ENCODE assay signal across 17 cellular contexts in the genomic region with DNA sequence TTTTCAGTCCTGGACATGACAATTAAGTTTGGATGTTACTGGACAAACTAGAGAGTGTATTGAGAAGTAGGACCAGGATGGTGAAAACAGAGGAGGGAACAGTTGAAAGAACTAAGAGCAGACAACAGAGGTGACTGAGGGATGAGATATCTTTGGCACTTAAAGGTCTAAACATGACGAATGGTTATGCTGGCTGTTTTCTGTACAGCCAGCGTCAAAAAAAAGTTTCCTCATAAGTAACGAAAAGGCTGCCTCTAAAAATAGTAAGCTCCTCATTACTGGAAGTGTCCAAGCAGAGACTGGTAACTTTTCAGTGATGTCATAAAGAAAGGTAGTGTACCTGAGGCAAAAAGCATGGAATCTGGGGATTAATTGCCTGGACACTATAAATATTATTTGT. TPM values are rescaled to one million over a fixed set of nuclear protein-coding genes. Genes with fewer than 3 reads are reported as not detected.
A peak's percentile ranks its signal among the peaks of the same experiment; 100 is the strongest.
DNase-seq lines count a peak whose midpoint lies in the region; TF ChIP-seq lines count a peak whose summit lies in the region.
"Had no signal": no experiment of that assay in that cellular context is flagged by ENCODE, and none has a peak within 500 bp of the region (broad histone marks: within the 10 kb centered on the region; RNA-seq: fewer than 3 reads in every experiment).

No MANE protein-coding gene starts in this region.

- TF ChIP-seq CTCF in neural progenitor cell (IDR thresholded peaks at IDR 0.05) (no peak), osteocyte (IDR thresholded peaks at IDR 0.05) (no peak)

- no peaks in the 10 kb centered on the region for H3K27me3 ChIP-seq in neural progenitor cell
- H3K27me3 ChIP-seq: BLaER1 had no signal

- H3K9me3 Mint-ChIP-seq in neural progenitor cell (peaks cover 11% of the 10 kb centered on the region), osteocyte (ENCODE audit: unreplicated experiment) (no peaks in the 10 kb centered on the region)
- no peaks in the 10 kb centered on the region for H3K9me3 Mint-ChIP-seq in activated CD4-positive, alpha-beta T cell treated with anti-CD3 and anti-CD28 coated beads, Interleukin-2, amount 10 ng/mL, durations not matched to agents 24 days and 14 days
- H3K9me3 Mint-ChIP-seq: CD4-positive, alpha-beta T cell; HFFc6 had no signal

- no peaks in the 10 kb centered on the region for H3K9me3 ChIP-seq in neural progenitor cell (ENCODE audit: low read depth)
- H3K9me3 ChIP-seq: HAP-1 had no signal

- H3F3A ChIP-seq in neural progenitor cell (ENCODE audit: low read depth) = no peaks in the 10 kb centered on the region

- H3K27me3 Mint-ChIP-seq in neural progenitor cell (ENCODE audit: insufficient read depth, low read depth) (no peaks in the 10 kb centered on the region), osteocyte (ENCODE audit: unreplicated experiment) (no peaks in the 10 kb centered on the region)
- peaks cover 12% of the 10 kb centered on the region for H3K27me3 Mint-ChIP-seq in activated CD4-positive, alpha-beta T cell treated with anti-CD3 and anti-CD28 coated beads, Interleukin-2, amount 10 ng/mL, durations not matched to agents 24 days and 14 days

- DNase-seq in DMS 273 (lab: John Stamatoyannopoulos, UW; ENCODE audit: unreplicated experiment) (peak; percentile 15), DMS 273 treated with DMSO at 0.1 percent for 48 hours (lab: John Stamatoyannopoulos, UW) (no peak), neural progenitor cell (ENCODE audit: low spot score) (no peak), osteocyte (ENCODE audit: extremely low spot score, unreplicated experiment) (no peak), CD1c-positive myeloid dendritic cell (ENCODE audit: extremely low spot score) (no peak)
- DNase-seq in activated CD4-positive, alpha-beta T cell treated with anti-CD3 and anti-CD28 coated beads, Interleukin-2, amount 10 ng/mL, durations not matched to agents 24 days and 14 days = no peak
- DNase-seq: CD4-positive, alpha-beta T cell; COR-L47; DMS79 treated with DMSO at 0.1 percent for 48 hours; GF-D8; GOT3; HFFc6 had no signal

- no peak overlapping the region for H3K4me3 Mint-ChIP-seq in neural progenitor cell
- no peak overlapping the region for H3K4me3 Mint-ChIP-seq in osteocyte (ENCODE audit: unreplicated experiment)
- no peak overlapping the region for H3K4me3 Mint-ChIP-seq in activated CD4-positive, alpha-beta T cell treated with anti-CD3 and anti-CD28 coated beads, Interleukin-2, amount 10 ng/mL, durations not matched to agents 24 days and 14 days
- H3K4me3 Mint-ChIP-seq: B cell; CD4-positive, alpha-beta T cell; HFFc6 had no signal

- no peak overlapping the region for H3K4me3 ChIP-seq in neural progenitor cell
- H3K4me3 ChIP-seq: BLaER1, HAP-1 had no signal

- no peaks in the 10 kb centered on the region for H3K79me2 ChIP-seq in neural progenitor cell (ENCODE audit: low read depth)

- H2AFZ ChIP-seq in neural progenitor cell (replicated peaks) = no peak overlapping the region

- H3K36me3 Mint-ChIP-seq in neural progenitor cell (no peaks in the 10 kb centered on the region), osteocyte (ENCODE audit: unreplicated experiment) (no peaks in the 10 kb centered on the region)
- H3K36me3 Mint-ChIP-seq in activated CD4-positive, alpha-beta T cell treated with anti-CD3 and anti-CD28 coated beads, Interleukin-2, amount 10 ng/mL, durations not matched to agents 24 days and 14 days (ENCODE audit: low read depth) = no peaks in the 10 kb centered on the region

- no peaks in the 10 kb centered on the region for H3K4me1 ChIP-seq in neural progenitor cell
- H3K4me1 ChIP-seq: BLaER1 had no signal

- H3K27ac ChIP-seq in neural progenitor cell = no peak overlapping the region
- H3K27ac ChIP-seq: 22Rv1, BLaER1, C4-2B had no signal

- H3K4me1 Mint-ChIP-seq in neural progenitor cell = peaks cover 15% of the 10 kb centered on the region
- H3K4me1 Mint-ChIP-seq in osteocyte (ENCODE audit: unreplicated experiment) = peaks cover 14% of the 10 kb centered on the region
- H3K4me1 Mint-ChIP-seq in activated CD4-positive, alpha-beta T cell treated with anti-CD3 and anti-CD28 coated beads, Interleukin-2, amount 10 ng/mL, durations not matched to agents 24 days and 14 days = no peaks in the 10 kb centered on the region
- H3K4me1 Mint-ChIP-seq: B cell had no signal

- peak overlapping the region; percentile 13 for H3K27ac Mint-ChIP-seq in neural progenitor cell
- H3K27ac Mint-ChIP-seq in osteocyte (ENCODE audit: unreplicated experiment) = peak overlapping the region; percentile 13
- no peak overlapping the region for H3K27ac Mint-ChIP-seq in activated CD4-positive, alpha-beta T cell treated with anti-CD3 and anti-CD28 coated beads, Interleukin-2, amount 10 ng/mL, durations not matched to agents 24 days and 14 days
- H3K27ac Mint-ChIP-seq: B cell; CD4-positive, alpha-beta T cell; HFFc6 had no signal

- no peak overlapping the region for H3K4me2 ChIP-seq in neural progenitor cell

- intact Hi-C loops in activated CD4-positive, alpha-beta T cell treated with anti-CD3 and anti-CD28 coated beads, Interleukin-2, amount 10 ng/mL, durations not matched to agents 24 days and 14 days (cut with micrococcal nuclease) = no loop called here

- no peaks in the 10 kb centered on the region for H3K36me3 ChIP-seq in neural progenitor cell
- H3K36me3 ChIP-seq: BLaER1, HAP-1 had no signal

- no peaks in the 10 kb centered on the region for H4K20me1 ChIP-seq in neural progenitor cell (ENCODE audit: low read depth)
- H4K20me1 ChIP-seq: BLaER1 had no signal

- no peak overlapping the region for H3K9ac ChIP-seq in neural progenitor cell
- H3K9ac ChIP-seq: BLaER1 had no signal

RNA-seq across cellular contexts. Expression of a gene that starts 35.2 kb away (rescaled TPM):
- total RNA-seq in neural progenitor cell (ENCODE audit: low replicate concordance) = 28.8 and 31.5 TPM in 2 replicates
- 22.4 and 23.4 TPM in 2 replicates for total RNA-seq in osteocyte
- 135 and 138 TPM in 2 replicates for total RNA-seq in activated CD4-positive, alpha-beta T cell treated with anti-CD3 and anti-CD28 coated beads, Interleukin-2, amount 10 ng/mL, durations not matched to agents 24 days and 14 days
